In genomic region chr17:58352843-58353719, GRCh38 we compare ENCODE assay signal across 1 cellular context.
TF ChIP-seq lines count a peak whose summit lies in the region.

No MANE protein-coding gene starts in this region.

TF ChIP-seq in K562, 482 proteins besides CTCF, POLR2A, EP300 and RAD21 (continued from another document and continues in another):
- TF ChIP-seq ETS1 (conservative IDR thresholded peaks at IDR 0.05; ENCODE audit: control insufficient read depth, low read depth, low read length) (no peak), IRF1 (CRISPR knock-in tag; IDR thresholded peaks at IDR 0.05; ENCODE audit: borderline replicate concordance) (no peak), ZNF830 (CRISPR knock-in tag; IDR thresholded peaks at IDR 0.05) (no peak), ZBTB40 (IDR thresholded peaks at IDR 0.05) (peak; percentile 9; the same call in 1 of the 2 replicates), ZBTB40 (CRISPR knock-in tag; IDR thresholded peaks at IDR 0.05) (no peak), ZNF23 (CRISPR knock-in tag; IDR thresholded peaks at IDR 0.05) (no peak), RBM25 (IDR thresholded peaks at IDR 0.05; ENCODE audit: low read depth, low read length, severe bottlenecking) (peak; percentile 98), SRSF9 (IDR thresholded peaks at IDR 0.05; ENCODE audit: borderline replicate concordance, low read depth, low read length) (no peak), CHD2 (IDR thresholded peaks at IDR 0.05; ENCODE audit: low read depth, low read length) (no peak), CBX2 (IDR thresholded peaks at IDR 0.05; ENCODE audit: insufficient read depth, low read length, poor library complexity, severe bottlenecking) (no peak), ATF1 (CRISPR knock-in tag; IDR thresholded peaks at IDR 0.05) (no peak), ATF1 (tag; IDR thresholded peaks at IDR 0.05) (0 out of 2 replicates have a peak, but pooled peaks have one; percentile 10), EGR1 (conservative IDR thresholded peaks at IDR 0.05) (no peak), SMARCA5 (IDR thresholded peaks at IDR 0.05) (peak; percentile 89; the same call in 1 of the 2 replicates), MLX (CRISPR knock-in tag; conservative IDR thresholded peaks at IDR 0.05) (no peak), ZNF77 (CRISPR knock-in tag; IDR thresholded peaks at IDR 0.05) (no peak), FOXJ2 (tag; IDR thresholded peaks at IDR 0.05) (no peak), HOMEZ (CRISPR knock-in tag; IDR thresholded peaks at IDR 0.05) (no peak), POLR2H (tag; IDR thresholded peaks at IDR 0.05; ENCODE audit: low read depth) (no peak), ZNF253 (CRISPR knock-in tag; conservative IDR thresholded peaks at IDR 0.05) (no peak), CREB5 (CRISPR knock-in tag; IDR thresholded peaks at IDR 0.05) (no peak), UBTF (IDR thresholded peaks at IDR 0.05; ENCODE audit: borderline replicate concordance in 1 of 2, low read depth in 2 of 2, low read length in 2 of 2) (0 out of 4 replicates have a peak, but pooled peaks of 1 of the 2 experiments have one; percentile 45), CBX3 (IDR thresholded peaks at IDR 0.05; ENCODE audit: borderline replicate concordance in 1 of 2, low read length in 2 of 2) (peak in 1 of 2 experiments; percentile 59; a peak in 2 of 3 replicates), ZMIZ1 (IDR thresholded peaks at IDR 0.05; ENCODE audit: low read depth in 2 of 2, low read length in 2 of 2) (no peak), ZNF717 (CRISPR knock-in tag; IDR thresholded peaks at IDR 0.05) (no peak), NFYB (IDR thresholded peaks at IDR 0.05; ENCODE audit: extremely low read depth, insufficient read length) (no peak), SETDB1 (IDR thresholded peaks at IDR 0.05; ENCODE audit: low read length) (no peak), SPI1 (IDR thresholded peaks at IDR 0.05; ENCODE audit: borderline replicate concordance, low read depth, low read length) (0 out of 2 replicates have a peak, but pooled peaks have one; percentile 13), PHF20 (IDR thresholded peaks at IDR 0.05; ENCODE audit: partially characterized antibody) (peak; percentile 61), ZNF133 (CRISPR knock-in tag; IDR thresholded peaks at IDR 0.05) (no peak), ETV1 (tag; conservative IDR thresholded peaks at IDR 0.05; ENCODE audit: low read depth) (peak; percentile 39; the same call in 1 of the 2 replicates), E2F8 (IDR thresholded peaks at IDR 0.05; ENCODE audit: low read depth, partially characterized antibody) (no peak)
